In the genomic region with DNA sequence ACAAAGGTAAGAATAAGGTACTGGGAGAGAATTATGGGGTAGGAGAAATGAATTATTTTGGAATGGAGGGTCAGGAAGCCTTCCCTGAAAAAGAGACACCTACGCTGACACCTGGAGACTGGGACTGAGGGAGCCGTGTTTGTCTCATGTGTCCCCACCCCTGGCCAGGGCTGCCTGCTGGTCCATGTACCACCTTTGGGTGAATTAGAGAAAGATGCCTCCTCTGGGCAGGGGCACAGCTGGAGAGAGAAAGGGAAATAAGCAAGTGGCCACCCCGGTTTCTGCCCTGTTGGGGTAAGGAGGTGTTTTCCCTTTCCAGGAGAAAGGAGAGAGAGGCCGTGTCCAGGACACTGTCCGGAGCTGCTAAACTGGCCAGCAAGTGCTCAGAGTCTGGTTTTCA, we compare ENCODE assay signal across 25 cellular contexts. TPM values are rescaled to one million over a fixed set of nuclear protein-coding genes. Genes with fewer than 3 reads are reported as not detected.
"Had no signal": no experiment of that assay in that cellular context is flagged by ENCODE, and none has a peak within 500 bp of the region (broad histone marks: within the 10 kb centered on the region; RNA-seq: fewer than 3 reads in every experiment).

No MANE protein-coding gene starts in this region.

- ATAC-seq: activated CD8-positive, alpha-beta memory T cell treated with anti-CD3 and anti-CD28 coated beads, Interleukin-2, amount 10 ng/mL, durations not matched to agents 7 days and 5 days; activated CD8-positive, alpha-beta T cell treated with anti-CD3 and anti-CD28 coated beads, Interleukin-2, amount 10 ng/mL, durations not matched to agents 7 days and 5 days; activated naive CD8-positive, alpha-beta T cell treated with anti-CD3 and anti-CD28 coated beads, Interleukin-2, amount 50 U/mL, for 24 hours; mucosa of descending colon; stimulated activated memory B cell treated with anti-CD40 and anti-IgM and Interleukin-4, amounts not matched to agents 10 μg/mL and 1 μg/mL and 100 μg/mL, for 72 hours; stimulated activated naive CD8-positive, alpha-beta T cell treated with anti-CD3 and anti-CD28 coated beads, Interleukin-15, amount 100 ng/mL, for 72 hours had no signal

- H3K4me1 ChIP-seq: colonic mucosa, prostate gland had no signal

- DNase-seq: activated CD8-positive, alpha-beta memory T cell treated with anti-CD3 and anti-CD28 coated beads, Interleukin-2, amount 10 ng/mL, durations not matched to agents 7 days and 5 days; activated CD8-positive, alpha-beta T cell treated with anti-CD3 and anti-CD28 coated beads, Interleukin-2, amount 10 ng/mL, durations not matched to agents 7 days and 5 days; activated naive CD8-positive, alpha-beta T cell treated with anti-CD3 and anti-CD28 coated beads, Interleukin-2, amount 50 U/mL, for 24 hours; activated T-cell treated with anti-CD3 and anti-CD28 coated beads, Interleukin-2, amount 50 U/mL, for 48 hours; amygdala; colonic mucosa; effector CD8-positive, alpha-beta T cell; mesenchymal stem cell; mucosa of descending colon; nephron progenitor cell; ovary; retina; sigmoid colon; small intestine; stimulated activated CD4-positive, alpha-beta T cell treated with anti-CD3 and anti-CD28 coated beads, Interleukin-1b, Interleukin-23, amount 100 ng/mL, for 48 hours; stimulated activated CD4-positive, alpha-beta T cell treated with anti-CD3 and anti-CD28 coated beads, Interleukin-4, amount 100 ng/mL, for 4 hours; stimulated activated CD8-positive, alpha-beta memory T cell treated with anti-CD3 and anti-CD28 coated beads, Interleukin-4, amount 100 ng/mL, for 48 hours; stimulated activated naive CD8-positive, alpha-beta T cell treated with anti-CD3 and anti-CD28 coated beads, Interleukin-15, amount 100 ng/mL, for 72 hours; substantia nigra; T-helper 2 cell had no signal

- H3K27me3 ChIP-seq: colonic mucosa, neutrophil, ovary, sigmoid colon had no signal

- H3K4me3 ChIP-seq: colonic mucosa, mucosa of descending colon, ovary, prostate gland, sigmoid colon had no signal

- H3K36me3 ChIP-seq: colonic mucosa, ovary, prostate gland, sigmoid colon had no signal

- FAIRE-seq: frontal cortex, islet of Langerhans, small intestine had no signal

- H3K9me3 ChIP-seq: colonic mucosa, mucosa of descending colon, neutrophil, ovary, prostate gland, sigmoid colon had no signal

- H3K27ac ChIP-seq: colonic mucosa, neutrophil, ovary, prostate gland, sigmoid colon had no signal

RNA-seq across cellular contexts. Expression of a gene that starts 52.1 kb away (rescaled TPM):
- total RNA-seq: frontal cortex had no signal
